Comparison of ENCODE assay signal across 8 cellular contexts in the genomic region with DNA sequence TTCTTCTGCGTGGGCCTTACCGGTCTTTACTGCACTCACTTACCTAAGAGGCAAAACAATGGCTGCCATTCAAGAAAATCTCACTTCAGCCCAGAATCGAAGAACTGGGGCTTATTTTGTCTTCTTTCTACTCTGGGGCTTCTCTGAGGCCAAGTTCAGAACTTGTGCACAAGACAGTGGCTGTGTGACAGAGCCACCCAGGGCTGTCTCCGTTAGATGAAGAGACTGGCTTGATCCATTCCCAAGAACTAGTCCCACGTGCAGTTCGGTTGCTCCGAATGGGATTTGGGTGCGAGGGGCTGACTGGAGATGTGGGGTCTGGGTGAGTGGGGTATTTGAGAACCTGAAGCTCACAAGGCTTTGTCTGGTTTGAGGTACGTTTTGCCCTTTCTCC. TPM values are rescaled to one million over a fixed set of nuclear protein-coding genes. Genes with fewer than 3 reads are reported as not detected.
DNase-seq lines count a peak whose midpoint lies in the region; ATAC-seq and TF ChIP-seq lines count a peak whose summit lies in the region.

No MANE protein-coding gene starts in this region.

- H4K8ac ChIP-seq in trophoblast cell (ENCODE audit: low read depth, low read length) = peak overlapping the region; percentile 76

- H3K4me1 Mint-ChIP-seq in activated naive CD4-positive, alpha-beta T cell treated with anti-CD3 and anti-CD28 coated beads for 36 hours (ENCODE audit: low read depth) = peaks cover 25% of the 10 kb centered on the region
- H3K4me1 Mint-ChIP-seq in WTC11 = peaks cover 34% of the 10 kb centered on the region

- H3K9ac ChIP-seq in trophoblast cell (ENCODE audit: low read length) = peak overlapping the region; percentile 28

- no peak overlapping the region for H3K4ac ChIP-seq in trophoblast cell (ENCODE audit: low read depth, low read length)

- CTCF ChIA-PET in activated naive CD4-positive, alpha-beta T cell treated with anti-CD3 and anti-CD28 coated beads for 36 hours (lab: Charles Lee) = interaction anchor here (0.5 to 1.8 kb wide), 8 partner anchors 9 to 470 kb away, joined by 3 to 8 read pairs (median 4); no protein-coding TSS in a partner anchor
- CTCF ChIA-PET in WTC11 (lab: Charles Lee) = interaction anchor here (0.6 to 1.1 kb wide), 5 partner anchors 25 to 427 kb away, joined by 3 to 6 read pairs (median 3); no protein-coding TSS in a partner anchor

- POLR2A ChIA-PET in WTC11 (lab: Charles Lee) = interaction anchor here (0.6 to 1.7 kb wide), 3 partner anchors 11 to 184 kb away, joined by 3 to 25 read pairs (median 5); a partner anchor contains a TSS

- ATAC-seq in WTC11 (no peak), gastroesophageal sphincter (no peak), HG03432 (IDR thresholded peaks at IDR 0.05; ENCODE audit: unreplicated experiment) (no peak)

- H3K18ac ChIP-seq in trophoblast cell (ENCODE audit: low read length) = peak overlapping the region; percentile 79

- H2AK5ac ChIP-seq in trophoblast cell (ENCODE audit: low read length) = no peak overlapping the region

- H3K4me3 ChIP-seq in gastroesophageal sphincter (peak overlapping the region; percentile 94 to 95), trophoblast cell (ENCODE audit: low read depth, low read length) (peak overlapping the region; percentile 75)

- no peaks in the 10 kb centered on the region for H3K27me3 ChIP-seq in gastroesophageal sphincter
- no peaks in the 10 kb centered on the region for H3K27me3 ChIP-seq in trophoblast cell (ENCODE audit: insufficient read depth, low read length)

- H4K12ac ChIP-seq in trophoblast cell (ENCODE audit: low read depth, low read length) = peak overlapping the region; percentile 43

- peaks cover 12% of the 10 kb centered on the region for H3K36me3 Mint-ChIP-seq in activated naive CD4-positive, alpha-beta T cell treated with anti-CD3 and anti-CD28 coated beads for 36 hours (ENCODE audit: low read depth)
- H3K36me3 Mint-ChIP-seq in WTC11 = peaks cover 24% of the 10 kb centered on the region

- TF ChIP-seq CTCF in WTC11 (IDR thresholded peaks at IDR 0.05) = no peak
- no peak for TF ChIP-seq CTCF in gastroesophageal sphincter (IDR thresholded peaks at IDR 0.05)

- H3K4me1 ChIP-seq in gastroesophageal sphincter = peaks cover 0 to 63% (median 9%) of the 10 kb centered on the region in 3 donors
- H3K4me1 ChIP-seq in trophoblast cell (ENCODE audit: control insufficient read depth in 1 of 2, insufficient read depth in 2 of 2, low read length in 2 of 2) = peaks cover 2 to 4% of the 10 kb centered on the region in 2 experiments

- peak overlapping the region; percentile 79 for H3K4me3 Mint-ChIP-seq in activated naive CD4-positive, alpha-beta T cell treated with anti-CD3 and anti-CD28 coated beads for 36 hours
- peak overlapping the region; percentile 75 for H3K4me3 Mint-ChIP-seq in WTC11

- TF ChIP-seq EP300 in gastroesophageal sphincter (IDR thresholded peaks at IDR 0.05) = no peak

- 0 to 21% methylated on average over 1 to 6 of the region's 9 CpGs for WGBS in gastroesophageal sphincter (ENCODE audit: low coverage in 1 of 2), 2 donors
- no CpG with 5 or more reads among the region's 9 CpGs for WGBS in trophoblast cell (ENCODE audit: extremely low coverage, insufficient coverage, insufficient read length)

- peak overlapping the region; percentile 92 for H3K4me2 ChIP-seq in trophoblast cell (ENCODE audit: low read length)

- H2AFZ ChIP-seq in trophoblast cell (ENCODE audit: insufficient read depth, low read length, poor library complexity) = peak overlapping the region; percentile 75

- H3K79me2 ChIP-seq in trophoblast cell (ENCODE audit: control insufficient read depth, insufficient read depth, low read length, poor library complexity) = peaks cover 18% of the 10 kb centered on the region

- H3K36me3 ChIP-seq in gastroesophageal sphincter = no peaks in the 10 kb centered on the region
- H3K36me3 ChIP-seq in trophoblast cell (ENCODE audit: control insufficient read depth in 1 of 2, insufficient read depth in 2 of 2, low read length in 2 of 2) = no peaks in the 10 kb centered on the region

- intact Hi-C loops in activated naive CD4-positive, alpha-beta T cell treated with anti-CD3 and anti-CD28 coated beads for 36 hours (cut with micrococcal nuclease) = loop anchor here (1.0 to 5.0 kb wide), 7 partner anchors 30 to 389 kb away; a partner anchor contains a TSS

- peak overlapping the region; percentile 79 for H3K27ac Mint-ChIP-seq in activated naive CD4-positive, alpha-beta T cell treated with anti-CD3 and anti-CD28 coated beads for 36 hours
- no peak overlapping the region for H3K27ac Mint-ChIP-seq in WTC11

- no peaks in the 10 kb centered on the region for H3K9me3 ChIP-seq in gastroesophageal sphincter
- no peaks in the 10 kb centered on the region for H3K9me3 ChIP-seq in trophoblast cell (ENCODE audit: insufficient read depth, low read depth, low read length)

- peak overlapping the region; percentile 24 for H2BK120ac ChIP-seq in trophoblast cell (ENCODE audit: insufficient read depth, low read length, poor library complexity)

- TF ChIP-seq POLR2A in gastroesophageal sphincter (IDR thresholded peaks at IDR 0.05) = no peak

- H3K14ac ChIP-seq in trophoblast cell (ENCODE audit: low read length) = peak overlapping the region; percentile 80

- peaks cover 22% of the 10 kb centered on the region for H3K79me1 ChIP-seq in trophoblast cell (ENCODE audit: low read length)

- no peak for DNase-seq in activated naive CD4-positive, alpha-beta T cell treated with anti-CD3 and anti-CD28 coated beads for 36 hours
- no peak for DNase-seq in activated naive CD4-positive, alpha-beta T cell treated with anti-CD3 and anti-CD28 coated beads, Interleukin-2, amount 50 U/mL, for 16 hours
- no peak for DNase-seq in WTC11 (ENCODE audit: low spot score)
- peak in 1 of 2 donors; percentile 25 for DNase-seq in trophoblast cell
- no peak for DNase-seq in activated effector memory CD4-positive, alpha-beta T cell treated with Interleukin-2 at 50 U/mL for 16 hours
- DNase-seq in NCI-H2171 treated with DMSO at 0.1 percent for 48 hours (lab: John Stamatoyannopoulos, UW) = no peak

- H3K9me3 Mint-ChIP-seq in activated naive CD4-positive, alpha-beta T cell treated with anti-CD3 and anti-CD28 coated beads for 36 hours = no peaks in the 10 kb centered on the region
- H3K9me3 Mint-ChIP-seq in WTC11 = peaks cover 14% of the 10 kb centered on the region

- no peak overlapping the region for H2BK12ac ChIP-seq in trophoblast cell (ENCODE audit: low read length)

- peak overlapping the region; percentile 92 to 99 (median 98) for H3K27ac ChIP-seq in gastroesophageal sphincter
- H3K27ac ChIP-seq in trophoblast cell (ENCODE audit: low read depth, low read length) = peak overlapping the region; percentile 78

- peak overlapping the region; percentile 55 for H2BK5ac ChIP-seq in trophoblast cell (ENCODE audit: low read depth, low read length, poor library complexity)

- no peak overlapping the region for H3K23ac ChIP-seq in trophoblast cell (ENCODE audit: low read length)

- H3K27me3 Mint-ChIP-seq in activated naive CD4-positive, alpha-beta T cell treated with anti-CD3 and anti-CD28 coated beads for 36 hours (ENCODE audit: low read depth) = no peaks in the 10 kb centered on the region
- peaks cover 17% of the 10 kb centered on the region for H3K27me3 Mint-ChIP-seq in WTC11 (ENCODE audit: low read depth)

- H4K91ac ChIP-seq in trophoblast cell (ENCODE audit: low read depth, low read length) = peak overlapping the region; percentile 59

TF ChIP-seq in WTC11, 78 proteins besides CTCF, POLR2A, EP300 and RAD21:
- TF ChIP-seq, protein P1, sequence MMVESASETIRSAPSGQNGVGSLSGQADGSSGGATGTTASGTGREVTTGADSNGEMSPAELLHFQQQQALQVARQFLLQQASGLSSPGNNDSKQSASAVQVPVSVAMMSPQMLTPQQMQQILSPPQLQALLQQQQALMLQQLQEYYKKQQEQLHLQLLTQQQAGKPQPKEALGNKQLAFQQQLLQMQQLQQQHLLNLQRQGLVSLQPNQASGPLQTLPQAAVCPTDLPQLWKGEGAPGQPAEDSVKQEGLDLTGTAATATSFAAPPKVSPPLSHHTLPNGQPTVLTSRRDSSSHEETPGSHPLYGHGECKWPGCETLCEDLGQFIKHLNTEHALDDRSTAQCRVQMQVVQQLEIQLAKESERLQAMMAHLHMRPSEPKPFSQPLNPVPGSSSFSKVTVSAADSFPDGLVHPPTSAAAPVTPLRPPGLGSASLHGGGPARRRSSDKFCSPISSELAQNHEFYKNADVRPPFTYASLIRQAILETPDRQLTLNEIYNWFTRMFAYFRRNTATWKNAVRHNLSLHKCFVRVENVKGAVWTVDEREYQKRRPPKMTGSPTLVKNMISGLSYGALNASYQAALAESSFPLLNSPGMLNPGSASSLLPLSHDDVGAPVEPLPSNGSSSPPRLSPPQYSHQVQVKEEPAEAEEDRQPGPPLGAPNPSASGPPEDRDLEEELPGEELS (CRISPR knock-in tag; IDR thresholded peaks at IDR 0.05) = no peak
TF ChIP-seq in WTC11: peak in this region for 0.

RNA-seq across cellular contexts. Expression of a gene that starts 0.8 kb away (rescaled TPM):
- 10 to 100 TPM; 65.7 to 70.7 TPM for total RNA-seq in activated naive CD4-positive, alpha-beta T cell treated with anti-CD3 and anti-CD28 coated beads for 36 hours
- total RNA-seq in WTC11 (2021) = 73.2 to 92.9 TPM (median 81.3 TPM) in 3 replicates
- total RNA-seq in gastroesophageal sphincter = 100 to 1,000 TPM in 3 of 4 donors, 10 to 100 TPM in 1; 78.1 to 194 (median 154) TPM
- polyA plus RNA-seq in trophoblast cell (2013) = 35.6 and 36.9 TPM in 2 replicates
